10 cellular contexts compared by ENCODE assay signal in genomic region chr2:37456479-37456878, GRCh38.
DNase-seq lines count a peak whose midpoint lies in the region; ATAC-seq, FAIRE-seq and TF ChIP-seq lines count a peak whose summit lies in the region.
"Had no signal": no experiment of that assay in that cellular context is flagged by ENCODE, and none has a peak within 500 bp of the region (broad histone marks: within the 10 kb centered on the region; RNA-seq: fewer than 3 reads in every experiment).

No MANE protein-coding gene starts in this region.

- WGBS in body of pancreas, 2 donors: 71 to 83% methylated on average over 1 of the region's 1 CpG

- TF ChIP-seq POLR2A in body of pancreas (IDR thresholded peaks at IDR 0.05): no peak

- no peak overlapping the region for H3K4me3 ChIP-seq in body of pancreas
- H3K4me3 ChIP-seq: gastroesophageal sphincter had no signal

- no peaks in the 10 kb centered on the region for H3K27me3 ChIP-seq in body of pancreas
- H3K27me3 ChIP-seq: gastroesophageal sphincter had no signal

- no peak for TF ChIP-seq CTCF in D721Med (IDR thresholded peaks at IDR 0.05; ENCODE audit: insufficient read depth, missing control alignments)
- TF ChIP-seq CTCF in body of pancreas (IDR thresholded peaks at IDR 0.05): no peak

- intact Hi-C loops in body of pancreas (cut with DNase I): no loop called here

- H3K9me3 ChIP-seq in body of pancreas: no peaks in the 10 kb centered on the region
- H3K9me3 ChIP-seq: gastroesophageal sphincter, SK-N-SH had no signal

- H3K27ac ChIP-seq in body of pancreas: no peak overlapping the region
- H3K27ac ChIP-seq: gastroesophageal sphincter had no signal

- DNase-seq in EH (ENCODE audit: low read depth): peak; percentile 34
- DNase-seq in NCI-H446 treated with DMSO at 0.1 percent for 48 hours (lab: John Stamatoyannopoulos, UW): peak; percentile 31
- peak; percentile 46 for DNase-seq in activated effector memory CD4-positive, alpha-beta T cell treated with Interleukin-2 at 50 U/mL for 16 hours
- peak; percentile 82 for DNase-seq in myocyte (ENCODE audit: low read depth)
- no peak for DNase-seq in cerebellar nuclear complex (lab: John Stamatoyannopoulos, UW)
- DNase-seq in D721Med (ENCODE audit: insufficient read length, low spot score): no peak
- no peak for DNase-seq in body of pancreas
- DNase-seq in superior temporal gyrus (ENCODE audit: extremely low spot score): no peak
- DNase-seq: SK-N-SH had no signal

- H3K4me1 ChIP-seq in body of pancreas: no peaks in the 10 kb centered on the region

- no peak for ATAC-seq in body of pancreas
- ATAC-seq: gastroesophageal sphincter had no signal

- no peaks in the 10 kb centered on the region for H3K36me3 ChIP-seq in body of pancreas (replicated peaks in 1 of 2; ENCODE audit: insufficient read depth in 1 of 2, low read depth in 2 of 2)
- H3K36me3 ChIP-seq: gastroesophageal sphincter had no signal

- no peak for FAIRE-seq in D721Med (lab: Jason Lieb, UNC)

Comparison
In these comparisons a context has a peak if more than half of its experiments do, and no peak if none do; other contexts are left out.
1. DNase-seq: peak in EH (single experiment), NCI-H446 treated with DMSO at 0.1 percent for 48 hours (single experiment), activated effector memory CD4-positive, alpha-beta T cell treated with Interleukin-2 at 50 U/mL for 16 hours (single experiment) and myocyte (single experiment); none in cerebellar nuclear complex (0 of 2), D721Med (single experiment), body of pancreas (0 of 4) and superior temporal gyrus (single experiment).